ENCODE assay signal across 8 cellular contexts in genomic region chr7:65373608-65374351, GRCh38. TPM values are rescaled to one million over a fixed set of nuclear protein-coding genes. Genes with fewer than 3 reads are reported as not detected.
DNase-seq lines count a peak whose midpoint lies in the region; ATAC-seq, FAIRE-seq and TF ChIP-seq lines count a peak whose summit lies in the region.

Gene ZNF92 (plus strand): TSS chr7:65373855. CDS start chr7:65373998, 143 bp downstream.

- H3K36me3 ChIP-seq in OCI-LY3 (replicated peaks; ENCODE audit: low read depth, low read length) (peaks cover 20% of the 10 kb centered on the region), endothelial cell of umbilical vein (ENCODE audit: control insufficient read depth in 2 of 2, extremely low read depth in 1 of 2, insufficient read depth in 2 of 2, low read length in 2 of 2) (peaks cover 0 to 1% of the 10 kb centered on the region in 2 experiments)

- H3K4me3 ChIP-seq in OCI-LY3 (ENCODE audit: low read length) = peak within 1 kb of the TSS; percentile 86
- H3K4me3 ChIP-seq in endothelial cell of umbilical vein (replicated peaks in 1 of 3; ENCODE audit: insufficient read depth in 1 of 3, low read depth in 1 of 3, low read length in 3 of 3) = peak within 1 kb of the TSS; percentile 84 to 94 (median 87)

- DNase-seq in D341Med (ENCODE audit: low spot score) (peak; percentile 94), HuH-7 (ENCODE audit: low spot score) (peak; percentile 99), activated T-cell treated with anti-CD3 and anti-CD28 coated beads for 1 hour (ENCODE audit: low read depth) (peak; percentile 94), endothelial cell of umbilical vein (ENCODE audit: low read depth, low spot score) (peak; percentile 99), midbrain (lab: John Stamatoyannopoulos, UW) (peak; percentile 98)
- DNase-seq in stimulated activated CD8-positive, alpha-beta memory T cell treated with anti-CD3 and anti-CD28 coated beads, Interleukin-2, amount 100 ng/mL, for 1 hour (ENCODE audit: low read depth in 2 of 2) = peak; percentile 91 to 93

- POLR2A ChIA-PET in endothelial cell of umbilical vein (lab: Charles Lee) = interaction anchor here (0.6 to 2.1 kb wide), 4 partner anchors 8 to 105 kb away, joined by 3 to 8 read pairs (median 4); no protein-coding TSS in a partner anchor

- H3K9me1 ChIP-seq in endothelial cell of umbilical vein (replicated peaks; ENCODE audit: control insufficient read depth, extremely low read depth, insufficient read depth, low read length) = no peaks in the 10 kb centered on the region

- H2AFZ ChIP-seq in OCI-LY3 (ENCODE audit: low read depth, low read length) (no peak within 1 kb of the TSS; the same call in 1 of the 2 replicates), endothelial cell of umbilical vein (ENCODE audit: low read depth, low read length) (peak within 1 kb of the TSS; percentile 66)

- H3K4me1 ChIP-seq in OCI-LY3 (ENCODE audit: low read length) (peaks cover 7% of the 10 kb centered on the region), endothelial cell of umbilical vein (ENCODE audit: control insufficient read depth, extremely low read depth, insufficient read depth, low read length) (peaks cover 8% of the 10 kb centered on the region)

- peak within 1 kb of the TSS; percentile 75 for H3K27ac ChIP-seq in OCI-LY3 (ENCODE audit: low read length)
- H3K27ac ChIP-seq in endothelial cell of umbilical vein (ENCODE audit: insufficient read depth, low read depth, low read length) = peak within 1 kb of the TSS; percentile 85

- TF ChIP-seq POLR2A in endothelial cell of umbilical vein (IDR thresholded peaks at IDR 0.05; ENCODE audit: low read depth, low read length) = peak; percentile 94

- peak within 1 kb of the TSS; percentile 83 for H3K9ac ChIP-seq in OCI-LY3 (ENCODE audit: low read length)
- H3K9ac ChIP-seq in endothelial cell of umbilical vein (replicated peaks; ENCODE audit: extremely low read depth, insufficient read depth, low read length) = peak within 1 kb of the TSS; percentile 95

- H3K27me3 ChIP-seq in OCI-LY3 (ENCODE audit: low read depth, low read length) (no peaks in the 10 kb centered on the region), endothelial cell of umbilical vein (ENCODE audit: control insufficient read depth in 2 of 2, insufficient read depth in 2 of 2, low read length in 2 of 2) (no peaks in the 10 kb centered on the region)

- peak; percentile 99 for FAIRE-seq in endothelial cell of umbilical vein (lab: Jason Lieb, UNC)

- dilution Hi-C loops in endothelial cell of umbilical vein (cut with MboI; ENCODE audit: extremely low pct_ligation_motif_present, low sequenced_read_pairs) = no loop called here

- TSS peak; percentile 63 for BruUV-seq in endothelial cell of umbilical vein (replicated peaks; lab: Mats Ljungman, UMichigan)

- H4K20me1 ChIP-seq in OCI-LY3 (ENCODE audit: insufficient read depth, low read length) (peaks cover 22% of the 10 kb centered on the region), endothelial cell of umbilical vein (replicated peaks; ENCODE audit: control insufficient read depth, extremely low read depth, insufficient read depth, low read length) (no peaks in the 10 kb centered on the region)

- H3K79me2 ChIP-seq in OCI-LY3 (ENCODE audit: low read length) (peaks cover 51% of the 10 kb centered on the region), endothelial cell of umbilical vein (ENCODE audit: control insufficient read depth, insufficient read depth, low read length) (peaks cover 45% of the 10 kb centered on the region)

- no peaks in the 10 kb centered on the region for H3K9me3 ChIP-seq in OCI-LY3 (ENCODE audit: insufficient read depth, low read length)
- no peaks in the 10 kb centered on the region for H3K9me3 ChIP-seq in endothelial cell of umbilical vein (replicated peaks; ENCODE audit: control insufficient read depth, insufficient read depth, low read length)

- TF ChIP-seq CTCF in OCI-LY3 (IDR thresholded peaks at IDR 0.05; ENCODE audit: low read depth, low read length) (no peak), endothelial cell of umbilical vein (IDR thresholded peaks at IDR 0.05; ENCODE audit: extremely low read depth in 1 of 2, insufficient read depth in 1 of 2, low read depth in 1 of 2, low read length in 2 of 2) (no peak)

- H3K4me2 ChIP-seq in OCI-LY3 (ENCODE audit: low read length) (peak within 1 kb of the TSS; percentile 87), endothelial cell of umbilical vein (ENCODE audit: insufficient read depth, low read length) (peak within 1 kb of the TSS; percentile 89)

- intact Hi-C loops in endothelial cell of umbilical vein (cut with micrococcal nuclease) = loop anchor here (2.0 to 5.0 kb wide), 2 partner anchors 75 to 291 kb away; no protein-coding TSS in a partner anchor

- peak; percentile 99 for ATAC-seq in GM21515 (IDR thresholded peaks at IDR 0.05; ENCODE audit: unreplicated experiment)

- CTCF ChIA-PET in endothelial cell of umbilical vein (lab: Charles Lee) = interaction anchor here (0.8 to 1.3 kb wide), 6 partner anchors 9 to 136 kb away, joined by 3 to 4 read pairs (median 3); no protein-coding TSS in a partner anchor

TF ChIP-seq in endothelial cell of umbilical vein, 7 proteins besides CTCF, POLR2A, EP300 and RAD21:
- TF ChIP-seq POLR2AphosphoS5 (IDR thresholded peaks at IDR 0.05; ENCODE audit: insufficient read depth, low read depth, low read length) = peak; percentile 91
- peak; percentile 25 for TF ChIP-seq GATA2 (IDR thresholded peaks at IDR 0.05; ENCODE audit: insufficient read depth, insufficient read length, low read depth, low read length)
- TF ChIP-seq MAX (IDR thresholded peaks at IDR 0.05; ENCODE audit: insufficient read depth, insufficient read length) = peak; percentile 16
- no peak for TF ChIP-seq FOS (IDR thresholded peaks at IDR 0.05; ENCODE audit: borderline replicate concordance, insufficient read depth, low read length)

RNA-seq across cellular contexts. Expression of gene ZNF92, which starts in this region (rescaled TPM):
- 8.9 and 9.2 TPM in 2 replicates for total RNA-seq in endothelial cell of umbilical vein
- polyA plus RNA-seq in endothelial cell of umbilical vein = 0.90 and 1.0 TPM in 2 replicates
- 2.1 and 2.2 TPM in 2 replicates for polyA plus RNA-seq in endothelial cell of umbilical vein (2011; cell fraction: cytosol; rRNA removed)
- polyA plus RNA-seq in endothelial cell of umbilical vein (2011; cell fraction: nucleus; rRNA removed) = 7.2 and 10.2 TPM in 2 replicates
- 3.8 and 5.1 TPM in 2 replicates for polyA plus RNA-seq in endothelial cell of umbilical vein (2012)
- 2.6 and 3.6 TPM in 2 replicates for polyA minus RNA-seq in endothelial cell of umbilical vein
- polyA minus RNA-seq in endothelial cell of umbilical vein (2011; cell fraction: cytosol; rRNA and poly(A)+ RNA removed) = 2.7 TPM
- polyA minus RNA-seq in endothelial cell of umbilical vein (2011; cell fraction: nucleus; rRNA and poly(A)+ RNA removed) = 6.7 and 11.4 TPM in 2 replicates

Comparison
In these comparisons a context has a peak if more than half of its experiments do, and no peak if none do; other contexts are left out.
1. Peak in every context shown above with its lines: DNase-seq, ATAC-seq, H3K4me3 ChIP-seq and H3K27ac ChIP-seq.